In genomic region chr13:75480691-75481175, GRCh38 we compare ENCODE assay signal across 8 cellular contexts. TPM values are rescaled to one million over a fixed set of nuclear protein-coding genes. Genes with fewer than 3 reads are reported as not detected.
DNase-seq lines count a peak whose midpoint lies in the region; ATAC-seq and TF ChIP-seq lines count a peak whose summit lies in the region.

No MANE protein-coding gene starts in this region.

- no peaks in the 10 kb centered on the region for H3K4me1 ChIP-seq in muscle layer of colon (ENCODE audit: insufficient read depth, low read length)
- peaks cover 0 to 37% (median 3%) of the 10 kb centered on the region in 4 donors for H3K4me1 ChIP-seq in tibial nerve

- no peak overlapping the region for H3K9ac ChIP-seq in muscle layer of colon (ENCODE audit: low read length)

- no peak overlapping the region for H3K27ac Mint-ChIP-seq in CD14-positive monocyte
- peak overlapping the region; percentile 80 for H3K27ac Mint-ChIP-seq in activated CD4-positive, alpha-beta T cell treated with anti-CD3 and anti-CD28 coated beads, Interleukin-2, amount 10 ng/mL, durations not matched to agents 24 days and 14 days

- intact Hi-C loops in CD14-positive monocyte (cut with micrococcal nuclease) = loop anchor here (5.0 kb wide), 2 partner anchors 57 to 67 kb away; partner anchors contain the start of genes COMMD6 (in 1 of the 2) and UCHL3 (in 1 of the 2)
- intact Hi-C loops in activated CD4-positive, alpha-beta T cell treated with anti-CD3 and anti-CD28 coated beads, Interleukin-2, amount 10 ng/mL, durations not matched to agents 24 days and 14 days (cut with micrococcal nuclease) = loop anchor here (5.0 kb wide), 1 partner anchor 1847 kb away; the partner anchor contains the start of gene MYCBP2

- H3K4me3 ChIP-seq in muscle layer of colon (ENCODE audit: low read depth in 1 of 2, low read length in 2 of 2) (peak overlapping the region; percentile 70 to 73), tibial nerve (peak overlapping the region; percentile 63 to 86 (median 76))

- H3K36me3 Mint-ChIP-seq in CD14-positive monocyte = peaks cover 3% of the 10 kb centered on the region in 2 donors
- H3K36me3 Mint-ChIP-seq in activated CD4-positive, alpha-beta T cell treated with anti-CD3 and anti-CD28 coated beads, Interleukin-2, amount 10 ng/mL, durations not matched to agents 24 days and 14 days (ENCODE audit: low read depth) = peaks cover 5% of the 10 kb centered on the region

- ATAC-seq in GM19452 (IDR thresholded peaks at IDR 0.05; ENCODE audit: unreplicated experiment) (peak; percentile 14), esophagus mucosa (peak; percentile 89), GM18870 (IDR thresholded peaks at IDR 0.05; ENCODE audit: unreplicated experiment) (no peak)

- TF ChIP-seq EP300 in tibial nerve (IDR thresholded peaks at IDR 0.05) = peak in 1 of 2 donors; percentile 12

- TF ChIP-seq CTCF in CD14-positive monocyte (IDR thresholded peaks at IDR 0.05) (no peak), tibial nerve (IDR thresholded peaks at IDR 0.05) (no peak)

- peaks cover 33 to 55% (median 37%) of the 10 kb centered on the region in 3 donors for H3K27me3 Mint-ChIP-seq in CD14-positive monocyte (ENCODE audit: low read depth in 3 of 3)
- H3K27me3 Mint-ChIP-seq in activated CD4-positive, alpha-beta T cell treated with anti-CD3 and anti-CD28 coated beads, Interleukin-2, amount 10 ng/mL, durations not matched to agents 24 days and 14 days = peaks cover 52% of the 10 kb centered on the region

- TF ChIP-seq POLR2A in tibial nerve (IDR thresholded peaks at IDR 0.05) = no peak

- H3K4me3 Mint-ChIP-seq in CD14-positive monocyte = peak overlapping the region; percentile 96 to 99
- H3K4me3 Mint-ChIP-seq in activated CD4-positive, alpha-beta T cell treated with anti-CD3 and anti-CD28 coated beads, Interleukin-2, amount 10 ng/mL, durations not matched to agents 24 days and 14 days = peak overlapping the region; percentile 90

- peaks cover 0 to 5% (median 3%) of the 10 kb centered on the region in 7 donors for H3K9me3 Mint-ChIP-seq in CD14-positive monocyte
- no peaks in the 10 kb centered on the region for H3K9me3 Mint-ChIP-seq in activated CD4-positive, alpha-beta T cell treated with anti-CD3 and anti-CD28 coated beads, Interleukin-2, amount 10 ng/mL, durations not matched to agents 24 days and 14 days

- WGBS in tibial nerve, 2 donors = 0 to 1% methylated on average over 35 to 37 of the region's 47 CpGs

- H3K36me3 ChIP-seq in muscle layer of colon (ENCODE audit: insufficient read depth, low read length) (no peaks in the 10 kb centered on the region), tibial nerve (no peaks in the 10 kb centered on the region)

- no peak overlapping the region for H3K27ac ChIP-seq in muscle layer of colon (ENCODE audit: low read depth, low read length)
- peak overlapping the region in 2 of 4 donors; percentile 42 to 81 for H3K27ac ChIP-seq in tibial nerve

- H3K27me3 ChIP-seq in muscle layer of colon (ENCODE audit: control insufficient read depth in 1 of 2, insufficient read depth in 2 of 2, low read length in 2 of 2) (no peaks in the 10 kb centered on the region), tibial nerve (no peaks in the 10 kb centered on the region)

- H3K9me3 ChIP-seq in muscle layer of colon (ENCODE audit: low read length) (no peaks in the 10 kb centered on the region), tibial nerve (no peaks in the 10 kb centered on the region)

- H3K4me1 Mint-ChIP-seq in CD14-positive monocyte = peaks cover 32% of the 10 kb centered on the region
- peaks cover 23% of the 10 kb centered on the region for H3K4me1 Mint-ChIP-seq in activated CD4-positive, alpha-beta T cell treated with anti-CD3 and anti-CD28 coated beads, Interleukin-2, amount 10 ng/mL, durations not matched to agents 24 days and 14 days

- no peak for DNase-seq in CD14-positive monocyte (ENCODE audit: low spot score)
- DNase-seq in NCI-H1048 (lab: John Stamatoyannopoulos, UW) = peak; percentile 50
- DNase-seq in activated CD4-positive, alpha-beta T cell treated with anti-CD3 and anti-CD28 coated beads, Interleukin-2, amount 10 ng/mL, durations not matched to agents 24 days and 14 days = peak; percentile 73
- DNase-seq in tibial nerve (ENCODE audit: low spot score in 2 of 2) = peak; percentile 16 to 42

RNA-seq across cellular contexts. Expression of gene TBC1D4, which starts 1.2 kb away (rescaled TPM):
- polyA plus RNA-seq in CD14-positive monocyte = 1 to 10 TPM; 2.0 to 2.5 TPM
- total RNA-seq in activated CD4-positive, alpha-beta T cell treated with anti-CD3 and anti-CD28 coated beads, Interleukin-2, amount 10 ng/mL, durations not matched to agents 24 days and 14 days = 72.3 and 77.0 TPM in 2 replicates
- 12.2 TPM for total RNA-seq in esophagus mucosa
- total RNA-seq in tibial nerve = 10 to 100 TPM; 17.7 to 45.4 (median 33.4) TPM

RNA-seq across cellular contexts. Expression of gene COMMD6, which starts 56.9 kb away (rescaled TPM):
- 100 to 1,000 TPM; 330 to 401 TPM for polyA plus RNA-seq in CD14-positive monocyte
- total RNA-seq in activated CD4-positive, alpha-beta T cell treated with anti-CD3 and anti-CD28 coated beads, Interleukin-2, amount 10 ng/mL, durations not matched to agents 24 days and 14 days = 100 and 108 TPM in 2 replicates
- total RNA-seq in esophagus mucosa = 95.7 TPM
- 100 to 1,000 TPM in 1 of 4 donors, 10 to 100 TPM in 3; 58.6 to 141 (median 83.5) TPM for total RNA-seq in tibial nerve
